ENCODE assay signal across 8 cellular contexts in genomic region chr1:247390116-247390791, GRCh38. TPM values are rescaled to one million over a fixed set of nuclear protein-coding genes. Genes with fewer than 3 reads are reported as not detected.
DNase-seq lines count a peak whose midpoint lies in the region; ATAC-seq and TF ChIP-seq lines count a peak whose summit lies in the region.

No MANE protein-coding gene starts in this region.

- TF ChIP-seq CTCF in lung (IDR thresholded peaks at IDR 0.05; ENCODE audit: control extremely low read depth, extremely low read depth), result peak; percentile 62

- peaks cover 17% of the 10 kb centered on the region for H3K4me1 ChIP-seq in CD4-positive, alpha-beta memory T cell (ENCODE audit: insufficient read depth, low read length)
- no peaks in the 10 kb centered on the region for H3K4me1 ChIP-seq in lung (ENCODE audit: control insufficient read depth in 2 of 2, insufficient read depth in 2 of 2, low read length in 2 of 2)

- intact Hi-C loops in CD4-positive, alpha-beta memory T cell (cut with micrococcal nuclease), result loop anchor here (1.0 to 10.0 kb wide), 5 partner anchors 17 to 175 kb away; partner anchors contain the start of gene NLRP3

- ATAC-seq in GM19463 (IDR thresholded peaks at IDR 0.05; ENCODE audit: unreplicated experiment) (peak; percentile 99), HG03558 (IDR thresholded peaks at IDR 0.05; ENCODE audit: extremely low read depth, unreplicated experiment) (peak; percentile 99), lung (ENCODE audit: insufficient read depth, low FRiP score) (peak; percentile 95)

- H3K27me3 Mint-ChIP-seq in CD4-positive, alpha-beta memory T cell, result no peaks in the 10 kb centered on the region
- H3K27me3 Mint-ChIP-seq in activated CD4-positive, alpha-beta T cell treated with anti-CD3 and anti-CD28 coated beads, Interleukin-2, amount 10 ng/mL, durations not matched to agents 7 days and 5 days, result peaks cover 13% of the 10 kb centered on the region

- peak overlapping the region; percentile 71 to 88 (median 77) for H3K4me3 Mint-ChIP-seq in CD4-positive, alpha-beta memory T cell
- peak overlapping the region; percentile 52 for H3K4me3 Mint-ChIP-seq in activated CD4-positive, alpha-beta T cell treated with anti-CD3 and anti-CD28 coated beads, Interleukin-2, amount 10 ng/mL, durations not matched to agents 7 days and 5 days

- CTCF ChIA-PET in CD4-positive, alpha-beta memory T cell (lab: Charles Lee; ENCODE audit: partially characterized antibody), result interaction anchor here (0.6 to 10.9 kb wide), 47 partner anchors 9 to 838 kb away, joined by 3 to 230 read pairs (median 7); partner anchors contain the start of genes NLRP3, OR2B11, ZNF496 and ZNF670
- CTCF ChIA-PET in activated CD4-positive, alpha-beta T cell treated with anti-CD3 and anti-CD28 coated beads, Interleukin-2, amount 10 ng/mL, durations not matched to agents 7 days and 5 days (lab: Charles Lee), result interaction anchor here (0.7 to 1.7 kb wide), 7 partner anchors 16 to 187 kb away, joined by 3 to 5 read pairs (median 3); no protein-coding TSS in a partner anchor

- no peaks in the 10 kb centered on the region for H3K36me3 ChIP-seq in CD4-positive, alpha-beta memory T cell (ENCODE audit: insufficient read depth, low read length)
- H3K36me3 ChIP-seq in lung (ENCODE audit: control insufficient read depth in 2 of 2, insufficient read depth in 2 of 2, low read length in 2 of 2), result no peaks in the 10 kb centered on the region

- H3K4me3 ChIP-seq in CD4-positive, alpha-beta memory T cell (ENCODE audit: low read length in 2 of 2), result peak overlapping the region in 1 of 2 donors; percentile 34
- no peak overlapping the region for H3K4me3 ChIP-seq in lung

- H3K9me3 ChIP-seq in CD4-positive, alpha-beta memory T cell (ENCODE audit: control insufficient read depth in 1 of 2, low read length in 2 of 2), result no peaks in the 10 kb centered on the region
- H3K9me3 ChIP-seq in lung (ENCODE audit: control insufficient read depth in 2 of 2, insufficient read depth in 1 of 2, low read length in 1 of 2), result no peaks in the 10 kb centered on the region

- H3K36me3 Mint-ChIP-seq in CD4-positive, alpha-beta memory T cell, result no peaks in the 10 kb centered on the region
- no peaks in the 10 kb centered on the region for H3K36me3 Mint-ChIP-seq in activated CD4-positive, alpha-beta T cell treated with anti-CD3 and anti-CD28 coated beads, Interleukin-2, amount 10 ng/mL, durations not matched to agents 7 days and 5 days (ENCODE audit: low read depth)

- H3K4me1 Mint-ChIP-seq in CD4-positive, alpha-beta memory T cell, result peaks cover 7 to 14% (median 8%) of the 10 kb centered on the region in 4 donors
- peaks cover 16% of the 10 kb centered on the region for H3K4me1 Mint-ChIP-seq in activated CD4-positive, alpha-beta T cell treated with anti-CD3 and anti-CD28 coated beads, Interleukin-2, amount 10 ng/mL, durations not matched to agents 7 days and 5 days

- DNase-seq in CD4-positive, alpha-beta memory T cell, result peak; percentile 84 to 89 (median 86)
- DNase-seq in NCI-H748 treated with DMSO at 0.1 percent for 48 hours (lab: John Stamatoyannopoulos, UW) (peak; percentile 20), dermis microvascular lymphatic vessel endothelial cell (ENCODE audit: low read depth in 2 of 2) (peak; percentile 34 to 54), lung (ENCODE audit: low spot score) (peak; percentile 82)
- peak; percentile 90 for DNase-seq in activated CD4-positive, alpha-beta T cell treated with anti-CD3 and anti-CD28 coated beads, Interleukin-2, amount 10 ng/mL, durations not matched to agents 7 days and 5 days
- peak; percentile 72 for DNase-seq in stimulated activated CD8-positive, alpha-beta memory T cell treated with anti-CD3 and anti-CD28 coated beads, Interleukin-12 subunit alpha, Interleukin-12 subunit beta, amount 100 ng/mL, for 1 hour (ENCODE audit: low read depth)

- WGBS in lung, 2 donors, result 3 to 7% methylated on average over 13 of the region's 13 CpGs

- no peaks in the 10 kb centered on the region for H3K9me3 Mint-ChIP-seq in CD4-positive, alpha-beta memory T cell
- H3K9me3 Mint-ChIP-seq in activated CD4-positive, alpha-beta T cell treated with anti-CD3 and anti-CD28 coated beads, Interleukin-2, amount 10 ng/mL, durations not matched to agents 7 days and 5 days, result peaks cover 1% of the 10 kb centered on the region

- peak overlapping the region; percentile 59 to 93 (median 90) for H3K27ac Mint-ChIP-seq in CD4-positive, alpha-beta memory T cell
- peak overlapping the region; percentile 61 for H3K27ac Mint-ChIP-seq in activated CD4-positive, alpha-beta T cell treated with anti-CD3 and anti-CD28 coated beads, Interleukin-2, amount 10 ng/mL, durations not matched to agents 7 days and 5 days

- H3K27ac ChIP-seq in CD4-positive, alpha-beta memory T cell (ENCODE audit: low read depth, low read length), result peak overlapping the region; percentile 36
- peak overlapping the region in 1 of 2 donors; percentile 52 for H3K27ac ChIP-seq in lung (ENCODE audit: low read depth in 1 of 2, low read length in 1 of 2)

- POLR2A ChIA-PET in CD4-positive, alpha-beta memory T cell (lab: Charles Lee; ENCODE audit: partially characterized antibody), result interaction anchor here (0.5 to 2.9 kb wide), 18 partner anchors 9 to 766 kb away, joined by 3 to 50 read pairs (median 3); partner anchors contain the start of gene NLRP3
- POLR2A ChIA-PET in activated CD4-positive, alpha-beta T cell treated with anti-CD3 and anti-CD28 coated beads, Interleukin-2, amount 10 ng/mL, durations not matched to agents 7 days and 5 days (lab: Charles Lee), result no interaction called here

- no peaks in the 10 kb centered on the region for H3K27me3 ChIP-seq in CD4-positive, alpha-beta memory T cell (ENCODE audit: insufficient read depth, low read length)
- no peaks in the 10 kb centered on the region for H3K27me3 ChIP-seq in lung (ENCODE audit: control insufficient read depth, insufficient read depth)

RNA-seq across cellular contexts. Expression of gene NLRP3, which starts 25.7 kb away (rescaled TPM):
- total RNA-seq in CD4-positive, alpha-beta memory T cell, result 10 to 100 TPM; 13.8 to 14.6 TPM
- polyA plus RNA-seq in CD4-positive, alpha-beta memory T cell, result 1 to 10 TPM; 3.4 to 4.5 TPM
- 1 to 10 TPM; 1.4 to 2.5 TPM for total RNA-seq in activated CD4-positive, alpha-beta T cell treated with anti-CD3 and anti-CD28 coated beads, Interleukin-2, amount 10 ng/mL, durations not matched to agents 7 days and 5 days
- total RNA-seq in dermis microvascular lymphatic vessel endothelial cell, result under 0.01 TPM in 1 of 2 replicates, not detected in the other
- 1 to 10 TPM; 4.6 to 6.7 TPM for total RNA-seq in lung
- polyA plus RNA-seq in lung, result 10 to 100 TPM in 1 of 2 donors, 1 to 10 TPM in 1; 1.3 to 27.9 TPM

RNA-seq across cellular contexts. Expression of gene ZNF496, which starts 58.6 kb away (rescaled TPM):
- 10 to 100 TPM; 11.3 to 12.4 TPM for total RNA-seq in CD4-positive, alpha-beta memory T cell
- 1 to 10 TPM; 1.4 to 2.7 TPM for polyA plus RNA-seq in CD4-positive, alpha-beta memory T cell
- 1 to 10 TPM; 7.2 to 7.4 TPM for total RNA-seq in activated CD4-positive, alpha-beta T cell treated with anti-CD3 and anti-CD28 coated beads, Interleukin-2, amount 10 ng/mL, durations not matched to agents 7 days and 5 days
- total RNA-seq in dermis microvascular lymphatic vessel endothelial cell (17.2 and 24.3 TPM in 2 replicates), lung (10 to 100 TPM; 21.9 to 43.4 TPM)
- polyA plus RNA-seq in lung, result 1 to 10 TPM; 8.2 to 9.2 TPM

Comparison
In these comparisons a context has a peak if more than half of its experiments do, and no peak if none do; other contexts are left out.
1. DNase-seq: peak in every context shown above with its lines; median percentile 90 in activated CD4-positive, alpha-beta T cell treated with anti-CD3 and anti-CD28 coated beads, Interleukin-2, amount 10 ng/mL, durations not matched to agents 7 days and 5 days; 86 in CD4-positive, alpha-beta memory T cell; 82 in lung; 72 in stimulated activated CD8-positive, alpha-beta memory T cell treated with anti-CD3 and anti-CD28 coated beads, Interleukin-12 subunit alpha, Interleukin-12 subunit beta, amount 100 ng/mL, for 1 hour; 44 in dermis microvascular lymphatic vessel endothelial cell; 20 in NCI-H748 treated with DMSO at 0.1 percent for 48 hours.